Comparison of ENCODE assay signal across 23 cellular contexts in genomic region chr18:73683618-73684238, GRCh38.
DNase-seq lines count a peak whose midpoint lies in the region; ATAC-seq and TF ChIP-seq lines count a peak whose summit lies in the region.
"Had no signal": no experiment of that assay in that cellular context is flagged by ENCODE, and none has a peak within 500 bp of the region (broad histone marks: within the 10 kb centered on the region; RNA-seq: fewer than 3 reads in every experiment).

No MANE protein-coding gene starts in this region.

- intact Hi-C loops in PC-3 (cut with micrococcal nuclease) = loop anchor here (10.0 kb wide), 2 partner anchors 161 to 299 kb away; no protein-coding TSS in a partner anchor

- WGBS in smooth muscle cell (ENCODE audit: low lambda C conversion rate) = 77% methylated on average over 6 of the region's 6 CpGs

- no peaks in the 10 kb centered on the region for H3F3A ChIP-seq in PC-3 (ENCODE audit: low read length, unreplicated experiment)
- H3F3A ChIP-seq in smooth muscle cell (ENCODE audit: low read depth) = no peaks in the 10 kb centered on the region

- CTCF ChIA-PET in PC-3 (lab: Charles Lee) = no interaction called here

- H2AFZ ChIP-seq in PC-3 (ENCODE audit: low read length) = no peak overlapping the region
- no peak overlapping the region for H2AFZ ChIP-seq in smooth muscle cell (ENCODE audit: low read depth)

- TF ChIP-seq CTCF in PC-3 (conservative IDR thresholded peaks at IDR 0.05; ENCODE audit: low read depth, low read length) (no peak), smooth muscle cell (IDR thresholded peaks at IDR 0.05; ENCODE audit: borderline replicate concordance, insufficient read depth, poor library complexity, severe bottlenecking) (no peak)

- peak; percentile 43 for DNase-seq in PC-3
- no peak for DNase-seq in epithelial cell of prostate (ENCODE audit: low read depth, low spot score)
- no peak for DNase-seq in smooth muscle cell (lab: John Stamatoyannopoulos, UW; ENCODE audit: unreplicated experiment)
- DNase-seq in DMS153 treated with DMSO at 0.1 percent for 48 hours (lab: John Stamatoyannopoulos, UW; ENCODE audit: unreplicated experiment) = no peak
- DNase-seq in kidney glomerular epithelial cell (lab: John Stamatoyannopoulos, UW) = no peak
- DNase-seq: activated CD4-positive, alpha-beta T cell treated with anti-CD3 and anti-CD28 coated beads, Interleukin-2, amount 50 U/mL, for 1 hour; activated naive CD4-positive, alpha-beta T cell treated with Interleukin-2 at 50 U/mL for 16 hours; anterior cingulate cortex; gastrocnemius medialis; Kasumi-1; mesenchymal stem cell; naive B cell; NCI-H1105 treated with DMSO at 0.1 percent for 48 hours; NCI-H2107; NCI-H524; ovary; right lobe of liver; SHP77 treated with DMSO at 0.1 percent for 48 hours; stimulated activated naive CD8-positive, alpha-beta T cell treated with anti-CD3 and anti-CD28 coated beads, Interleukin-15, Interleukin-2, amounts not matched to agents 100 U/mL and 50 U/mL, for 24 hours; T-cell; transverse colon had no signal

- no peaks in the 10 kb centered on the region for H3K79me2 ChIP-seq in PC-3 (ENCODE audit: low read length)
- H3K79me2 ChIP-seq in smooth muscle cell (ENCODE audit: low read depth) = no peaks in the 10 kb centered on the region

- POLR2A ChIA-PET in PC-3 (lab: Charles Lee; ENCODE audit: unreplicated experiment) = no interaction called here

- no peaks in the 10 kb centered on the region for H4K20me1 ChIP-seq in PC-3 (ENCODE audit: low read length)
- H4K20me1 ChIP-seq in smooth muscle cell (ENCODE audit: low read depth) = no peaks in the 10 kb centered on the region

- H3K4me1 ChIP-seq in PC-3 (ENCODE audit: insufficient read depth, low read length) (peaks cover 44% of the 10 kb centered on the region), smooth muscle cell (ENCODE audit: low read depth) (peaks cover 5% of the 10 kb centered on the region)
- H3K4me1 ChIP-seq: gastrocnemius medialis, right lobe of liver, transverse colon had no signal

- no TSS peak for BruUV-seq in PC-3 (replicated peaks; lab: Mats Ljungman, UMichigan)

- H3K4me3 ChIP-seq in PC-3 (ENCODE audit: low read length) = no peak overlapping the region
- no peak overlapping the region for H3K4me3 ChIP-seq in smooth muscle cell
- H3K4me3 ChIP-seq: gastrocnemius medialis, ovary, right lobe of liver, transverse colon had no signal

- H3K9ac ChIP-seq in PC-3 (ENCODE audit: low read length) (no peak overlapping the region), smooth muscle cell (ENCODE audit: low read depth) (no peak overlapping the region)

- H3K9me3 ChIP-seq in PC-3 (ENCODE audit: low read length) (no peaks in the 10 kb centered on the region), smooth muscle cell (replicated peaks; ENCODE audit: low read depth) (no peaks in the 10 kb centered on the region)
- H3K9me3 ChIP-seq: gastrocnemius medialis, ovary, right lobe of liver, transverse colon had no signal

- H3K27me3 ChIP-seq in PC-3 (ENCODE audit: low read length) (no peaks in the 10 kb centered on the region), smooth muscle cell (ENCODE audit: low read depth) (no peaks in the 10 kb centered on the region)
- H3K27me3 ChIP-seq: gastrocnemius medialis, ovary, right lobe of liver, transverse colon had no signal

- no peaks in the 10 kb centered on the region for H3K9me2 ChIP-seq in PC-3 (replicated peaks; ENCODE audit: low read length)

- H3K36me3 ChIP-seq in PC-3 (ENCODE audit: low read depth, low read length) = no peaks in the 10 kb centered on the region
- H3K36me3 ChIP-seq in smooth muscle cell (ENCODE audit: low read depth) = no peaks in the 10 kb centered on the region
- H3K36me3 ChIP-seq: gastrocnemius medialis, ovary, right lobe of liver, transverse colon had no signal

- H3K4me2 ChIP-seq in PC-3 (ENCODE audit: low read length) = peak overlapping the region; percentile 16; the same call in 1 of the 2 replicates
- H3K4me2 ChIP-seq in smooth muscle cell = no peak overlapping the region

- H3K27ac ChIP-seq in PC-3 (ENCODE audit: low read length) (no peak overlapping the region), epithelial cell of prostate (peak overlapping the region; percentile 49), smooth muscle cell (ENCODE audit: low read depth) (peak overlapping the region; percentile 81)
- H3K27ac ChIP-seq: gastrocnemius medialis, ovary, right lobe of liver, transverse colon had no signal

- ATAC-seq in GM21786 (IDR thresholded peaks at IDR 0.05; ENCODE audit: unreplicated experiment) = peak; percentile 43
- ATAC-seq in PC-3 = no peak
- no peak for ATAC-seq in GM18519 (IDR thresholded peaks at IDR 0.05; ENCODE audit: low FRiP score, unreplicated experiment)
- ATAC-seq: gastrocnemius medialis; right lobe of liver; stimulated activated naive CD8-positive, alpha-beta T cell treated with anti-CD3 and anti-CD28 coated beads, Interleukin-15, Interleukin-2, amounts not matched to agents 100 U/mL and 50 U/mL, for 24 hours; T-cell had no signal
